In the genomic region with DNA sequence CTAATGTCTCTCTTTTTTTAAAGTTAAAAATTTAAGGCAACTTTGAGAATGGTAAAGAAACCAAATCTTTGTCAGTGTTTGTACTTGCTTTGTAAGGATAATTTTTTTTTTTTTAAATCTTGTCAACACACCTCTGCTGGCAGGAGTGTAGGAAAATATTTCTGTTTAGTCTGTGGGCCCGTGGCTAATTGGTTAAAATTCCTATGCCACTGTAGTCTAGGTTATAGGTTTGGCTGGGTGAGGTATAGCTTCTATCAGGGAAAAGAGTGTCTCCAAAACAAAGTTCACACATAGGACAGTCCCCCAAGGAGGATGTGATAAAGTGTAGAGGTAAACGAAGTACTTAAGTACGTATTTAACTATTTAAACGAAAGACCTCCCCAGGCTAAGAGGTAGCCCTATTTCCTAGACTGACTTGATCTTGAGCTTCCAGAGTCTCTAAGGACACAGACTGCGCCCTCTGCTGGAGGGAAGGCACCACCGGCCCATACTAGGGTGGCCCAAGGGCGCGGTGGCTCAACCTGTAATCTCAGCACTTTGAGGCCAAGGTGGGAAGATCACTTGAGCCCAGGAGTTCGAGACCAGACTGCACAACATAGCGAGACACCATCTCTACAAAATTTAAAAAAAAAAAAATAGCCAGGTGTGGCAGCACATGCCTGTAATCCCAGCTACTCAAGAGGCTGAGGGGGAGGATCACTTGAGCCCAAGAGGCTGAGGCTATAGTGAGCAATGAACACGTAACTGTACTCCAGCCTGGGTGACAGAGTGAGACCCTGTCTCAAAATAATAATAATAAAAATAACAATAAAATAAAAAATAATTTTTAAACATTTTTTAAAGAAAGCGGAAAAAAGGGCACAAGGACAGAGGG, we compare ENCODE assay signal across 9 cellular contexts. TPM values are rescaled to one million over a fixed set of nuclear protein-coding genes. Genes with fewer than 3 reads are reported as not detected.
A peak's percentile ranks its signal among the peaks of the same experiment; 100 is the strongest.
DNase-seq lines count a peak whose midpoint lies in the region; ATAC-seq and TF ChIP-seq lines count a peak whose summit lies in the region.
"Had no signal": no experiment of that assay in that cellular context is flagged by ENCODE, and none has a peak within 500 bp of the region (broad histone marks: within the 10 kb centered on the region; RNA-seq: fewer than 3 reads in every experiment).

No MANE protein-coding gene starts in this region.

- H3K27ac ChIP-seq in liver (ENCODE audit: low read depth in 1 of 2, low read length in 2 of 2): no peak overlapping the region

- no peaks in the 10 kb centered on the region for H3K36me3 ChIP-seq in liver (ENCODE audit: control insufficient read depth in 4 of 4, insufficient read depth in 3 of 4, low read depth in 1 of 4, low read length in 3 of 4)

- WGBS in liver: 32% methylated on average over 12 of the region's 12 CpGs

- DNase-seq in COLO829 (ENCODE audit: low spot score) (peak; percentile 80), HFF-Myc (ENCODE audit: extremely low read depth, low read depth) (no peak), NCI-H526 (lab: John Stamatoyannopoulos, UW) (peak; percentile 71 to 95), choroid plexus epithelial cell (ENCODE audit: low read depth) (peak; percentile 87)
- DNase-seq in activated CD4-positive, alpha-beta T cell treated with anti-CD3 and anti-CD28 coated beads for 48 hours: peak; percentile 90
- DNase-seq in stimulated activated CD4-positive, alpha-beta T cell treated with anti-CD3 and anti-CD28 coated beads, TNF-alpha, amount 100 ng/mL, for 1 hour (ENCODE audit: low read depth in 3 of 3, low spot score in 1 of 3): peak; percentile 50 to 70 (median 51)

- H3K27me3 ChIP-seq in liver (ENCODE audit: control insufficient read depth in 4 of 4, insufficient read depth in 4 of 4, low read length in 3 of 4): no peaks in the 10 kb centered on the region

- no peak for ATAC-seq in HG02970 (IDR thresholded peaks at IDR 0.05; ENCODE audit: low FRiP score, unreplicated experiment)

- TF ChIP-seq RAD21 in liver (IDR thresholded peaks at IDR 0.05): peak; percentile 55 to 79

- no peaks in the 10 kb centered on the region for H3K9me3 ChIP-seq in liver (ENCODE audit: control insufficient read depth in 4 of 4, low read length in 3 of 4)

- H3K4me3 ChIP-seq in HFF-Myc (replicated peaks; ENCODE audit: low read depth, low read length): no peak overlapping the region
- H3K4me3 ChIP-seq in choroid plexus epithelial cell (ENCODE audit: low read depth, low read length): no peak overlapping the region
- H3K4me3 ChIP-seq in liver (ENCODE audit: low read depth in 1 of 3, low read length in 3 of 3): no peak overlapping the region

- TF ChIP-seq CTCF in HFF-Myc (IDR thresholded peaks at IDR 0.05; ENCODE audit: low read depth, low read length, missing control alignments) (peak; percentile 89), choroid plexus epithelial cell (conservative IDR thresholded peaks at IDR 0.05; ENCODE audit: low read depth, low read length) (peak; percentile 94), liver (IDR thresholded peaks at IDR 0.05; ENCODE audit: low read depth, low read length, missing input control) (peak; percentile 59)

- H3K4me1 ChIP-seq in liver (ENCODE audit: control insufficient read depth in 4 of 4, insufficient read depth in 4 of 4, low read length in 3 of 4): peaks cover 0 to 5% (median 4%) of the 10 kb centered on the region in 4 donors

- H3K9ac ChIP-seq in liver (ENCODE audit: low read depth in 1 of 2, low read length in 2 of 2): no peak overlapping the region

TF ChIP-seq in liver, 16 proteins besides CTCF, POLR2A, EP300 and RAD21:
- TF ChIP-seq RXRA (IDR thresholded peaks at IDR 0.05): peak in 1 of 2 donors; percentile 50
- no peak for TF ChIP-seq FOXA2 (IDR thresholded peaks at IDR 0.05)

RNA-seq across cellular contexts. Expression of a gene that starts 8.9 kb away (rescaled TPM):
- total RNA-seq in liver: not detected
- not detected for polyA plus RNA-seq in liver
- total RNA-seq: T-helper 1 cell treated with Interleukin-12 subunit alpha and Interleukin-12 subunit beta and Interleukin-4 antibody, amounts not matched to agents 30 ng/mL and 1 ng/mL, for 36 hours had no signal
